ENCODE assay signal across 18 cellular contexts in the genomic region with DNA sequence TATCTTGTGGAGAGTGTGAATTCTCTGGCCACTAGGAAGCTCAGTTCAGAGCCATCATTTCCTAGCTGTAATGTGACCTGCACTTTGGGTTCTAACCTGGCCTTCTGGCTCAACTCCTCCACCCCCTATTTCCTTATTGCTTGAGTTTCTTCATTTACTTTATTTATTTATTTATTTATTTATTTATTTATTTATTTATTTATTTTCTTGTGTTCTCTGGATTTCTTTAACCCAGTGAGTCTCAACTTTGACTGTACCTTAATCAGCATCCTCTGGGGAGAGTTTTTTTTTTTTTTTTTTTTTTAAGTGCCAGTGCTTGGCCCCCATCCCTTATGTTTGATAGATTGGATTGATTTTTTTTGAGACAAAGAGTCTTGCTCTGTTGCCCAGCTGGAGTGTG.
"Had no signal": no experiment of that assay in that cellular context is flagged by ENCODE, and none has a peak within 500 bp of the region (broad histone marks: within the 10 kb centered on the region; RNA-seq: fewer than 3 reads in every experiment).

No MANE protein-coding gene starts in this region.

- DNase-seq: colonic mucosa; effector memory CD4-positive, alpha-beta T cell; gastrocnemius medialis; mesenchymal stem cell; nephron progenitor cell; occipital lobe; pancreas; stimulated activated CD4-positive, alpha-beta T cell treated with anti-CD3 and anti-CD28 coated beads, Interleukin-2, amount 100 ng/mL, for 24 hours; stimulated activated CD4-positive, alpha-beta T cell treated with anti-CD3 and anti-CD28 coated beads, Interleukin-4, amount 100 ng/mL, for 24 hours; stimulated activated naive CD4-positive, alpha-beta T cell treated with Interleukin-2 at 50 U/mL for 16 hours; stomach; upper lobe of left lung had no signal

- H3K36me3 ChIP-seq: colonic mucosa, gastrocnemius medialis, pancreas, stomach, thoracic aorta, tibial nerve, upper lobe of left lung had no signal

- H3K27ac ChIP-seq: colonic mucosa, gastrocnemius medialis, pancreas, stomach, thoracic aorta, tibial nerve had no signal

- H3K4me3 ChIP-seq: colonic mucosa, gastrocnemius medialis, pancreas, stomach, thoracic aorta, tibial nerve, upper lobe of left lung had no signal

- H3K4me1 ChIP-seq: colonic mucosa, pancreas had no signal

- FAIRE-seq: endometrium, keratinocyte, pancreas had no signal

- ATAC-seq: gastrocnemius medialis; pancreas; sciatic nerve; stimulated activated effector memory CD8-positive, alpha-beta T cell treated with anti-CD3 and anti-CD28 coated beads, Interleukin-12 subunit alpha, Interleukin-12 subunit beta, amount 100 ng/mL, for 72 hours had no signal

- H3K27me3 ChIP-seq: colonic mucosa, gastrocnemius medialis, pancreas, stomach, tibial nerve, upper lobe of left lung had no signal

- H3K9me3 ChIP-seq: colonic mucosa, gastrocnemius medialis, pancreas, stomach, thoracic aorta, tibial nerve, upper lobe of left lung had no signal
